In genomic region chr14:38835874-38836273, GRCh38 we compare ENCODE assay signal across 22 cellular contexts.
"Had no signal": no experiment of that assay in that cellular context is flagged by ENCODE, and none has a peak within 500 bp of the region (broad histone marks: within the 10 kb centered on the region; RNA-seq: fewer than 3 reads in every experiment).

No MANE protein-coding gene starts in this region.

- H3K36me3 ChIP-seq: MG63, SJCRH30 had no signal

- H3K4me1 ChIP-seq: SJCRH30 had no signal

- DNase-seq: IMR-90, Karpas-422, KG1, MG63, NCI-H1092, NCI-H1105 treated with DMSO at 0.1 percent for 48 hours, NCI-H1417 treated with DMSO at 0.1 percent for 48 hours, NCI-H146, NCI-H1694 treated with DMSO at 0.1 percent for 48 hours, NCI-H1930, NCI-H2081, NCI-H2107, NCI-H2227 treated with DMSO at 0.1 percent for 48 hours, NCI-H510A, NCI-H524 treated with DMSO at 0.1 percent for 48 hours, NCI-H69, NCI-H774, RPMI8226, SHP77 treated with DMSO at 0.1 percent for 48 hours, SJCRH30 had no signal

- H3K9me3 ChIP-seq: MG63, SJCRH30 had no signal

- H3K4me3 ChIP-seq: MG63, SJCRH30 had no signal

- ATAC-seq: SK-N-SH treated with all-trans-retinoic acid at 6 μM for 48 hours had no signal

- H3K27ac ChIP-seq: SJCRH30 had no signal

- FAIRE-seq: RCC 7860 had no signal

- H3K27me3 ChIP-seq: MG63, SJCRH30 had no signal
